ENCODE assay signal across 2 cellular contexts in the genomic region with DNA sequence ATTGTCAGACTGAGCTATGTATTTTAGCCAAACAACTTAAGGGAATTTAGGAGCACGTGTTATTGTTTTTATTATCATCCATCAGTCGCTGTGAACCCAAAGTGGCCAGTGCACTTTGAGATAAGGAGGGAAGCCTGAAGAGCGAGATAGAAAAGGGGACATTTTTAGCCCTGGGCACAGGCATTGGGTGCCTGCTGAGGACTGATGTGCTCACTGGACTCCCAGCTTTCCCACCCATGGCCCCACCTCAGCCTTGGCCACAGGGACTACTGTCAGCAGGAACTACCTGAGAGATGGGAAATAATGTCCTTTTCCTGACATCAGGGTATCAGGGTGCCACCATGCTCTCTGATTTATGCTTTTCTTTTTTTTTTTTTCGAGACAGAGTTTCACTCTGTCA.
TF ChIP-seq lines count a peak whose summit lies in the region.

No MANE protein-coding gene starts in this region.

TF ChIP-seq in HEK293T, 16 proteins besides CTCF, POLR2A, EP300 and RAD21:
- TF ChIP-seq ZNF384 (IDR thresholded peaks at IDR 0.05) (peak; percentile 45; the same call in 1 of the 2 replicates), NFRKB (IDR thresholded peaks at IDR 0.05) (no peak)

TF ChIP-seq in K562, 482 proteins besides CTCF, POLR2A, EP300 and RAD21 (continues in another document):
- no peak for TF ChIP-seq ZNF766 (CRISPR knock-in tag; conservative IDR thresholded peaks at IDR 0.05)
- no peak for TF ChIP-seq CCAR2 (IDR thresholded peaks at IDR 0.05; ENCODE audit: low read depth, low read length)
- no peak for TF ChIP-seq XRCC3 (IDR thresholded peaks at IDR 0.05)
- TF ChIP-seq, protein P1, sequence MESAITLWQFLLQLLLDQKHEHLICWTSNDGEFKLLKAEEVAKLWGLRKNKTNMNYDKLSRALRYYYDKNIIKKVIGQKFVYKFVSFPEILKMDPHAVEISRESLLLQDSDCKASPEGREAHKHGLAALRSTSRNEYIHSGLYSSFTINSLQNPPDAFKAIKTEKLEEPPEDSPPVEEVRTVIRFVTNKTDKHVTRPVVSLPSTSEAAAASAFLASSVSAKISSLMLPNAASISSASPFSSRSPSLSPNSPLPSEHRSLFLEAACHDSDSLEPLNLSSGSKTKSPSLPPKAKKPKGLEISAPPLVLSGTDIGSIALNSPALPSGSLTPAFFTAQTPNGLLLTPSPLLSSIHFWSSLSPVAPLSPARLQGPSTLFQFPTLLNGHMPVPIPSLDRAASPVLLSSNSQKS (CRISPR knock-in tag; IDR thresholded peaks at IDR 0.05) = no peak
- TF ChIP-seq MEIS2 (IDR thresholded peaks at IDR 0.05; ENCODE audit: partially characterized antibody) = peak; percentile 45
- no peak for TF ChIP-seq NR4A1 (CRISPR knock-in tag; IDR thresholded peaks at IDR 0.05)
- no peak for TF ChIP-seq NR4A1 (tag; IDR thresholded peaks at IDR 0.05)
- no peak for TF ChIP-seq U2AF1 (optimal IDR thresholded peaks at IDR 0.05; ENCODE audit: low read depth, low read length)
- TF ChIP-seq FOXK1 (CRISPR knock-in tag; IDR thresholded peaks at IDR 0.05; ENCODE audit: borderline replicate concordance) = no peak
- peak; percentile 46; the same call in 1 of the 2 replicates for TF ChIP-seq CTBP1 (IDR thresholded peaks at IDR 0.05; ENCODE audit: borderline replicate concordance)
- TF ChIP-seq MCM2 (IDR thresholded peaks at IDR 0.05; ENCODE audit: low read depth) = no peak
- TF ChIP-seq, protein P2, sequence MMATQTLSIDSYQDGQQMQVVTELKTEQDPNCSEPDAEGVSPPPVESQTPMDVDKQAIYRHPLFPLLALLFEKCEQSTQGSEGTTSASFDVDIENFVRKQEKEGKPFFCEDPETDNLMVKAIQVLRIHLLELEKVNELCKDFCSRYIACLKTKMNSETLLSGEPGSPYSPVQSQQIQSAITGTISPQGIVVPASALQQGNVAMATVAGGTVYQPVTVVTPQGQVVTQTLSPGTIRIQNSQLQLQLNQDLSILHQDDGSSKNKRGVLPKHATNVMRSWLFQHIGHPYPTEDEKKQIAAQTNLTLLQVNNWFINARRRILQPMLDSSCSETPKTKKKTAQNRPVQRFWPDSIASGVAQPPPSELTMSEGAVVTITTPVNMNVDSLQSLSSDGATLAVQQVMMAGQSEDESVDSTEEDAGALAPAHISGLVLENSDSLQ (IDR thresholded peaks at IDR 0.05) = peak; percentile 59
- no peak for TF ChIP-seq MAZ (CRISPR knock-in tag; conservative IDR thresholded peaks at IDR 0.05 in 1 of 2, IDR thresholded peaks at IDR 0.05 in 1 of 2)
- no peak for TF ChIP-seq SMAD4 (CRISPR knock-in tag; conservative IDR thresholded peaks at IDR 0.05)
- TF ChIP-seq TAL1 (IDR thresholded peaks at IDR 0.05) = peak; percentile 72
- no peak for TF ChIP-seq ZNF780A (CRISPR knock-in tag; IDR thresholded peaks at IDR 0.05)
- peak; percentile 75 for TF ChIP-seq ARID1B (IDR thresholded peaks at IDR 0.05)
- TF ChIP-seq TGIF2 (CRISPR knock-in tag; IDR thresholded peaks at IDR 0.05) = no peak
- TF ChIP-seq SMARCE1 (IDR thresholded peaks at IDR 0.05) = peak; percentile 18; the same call in 1 of the 2 replicates
- TF ChIP-seq, protein P3, sequence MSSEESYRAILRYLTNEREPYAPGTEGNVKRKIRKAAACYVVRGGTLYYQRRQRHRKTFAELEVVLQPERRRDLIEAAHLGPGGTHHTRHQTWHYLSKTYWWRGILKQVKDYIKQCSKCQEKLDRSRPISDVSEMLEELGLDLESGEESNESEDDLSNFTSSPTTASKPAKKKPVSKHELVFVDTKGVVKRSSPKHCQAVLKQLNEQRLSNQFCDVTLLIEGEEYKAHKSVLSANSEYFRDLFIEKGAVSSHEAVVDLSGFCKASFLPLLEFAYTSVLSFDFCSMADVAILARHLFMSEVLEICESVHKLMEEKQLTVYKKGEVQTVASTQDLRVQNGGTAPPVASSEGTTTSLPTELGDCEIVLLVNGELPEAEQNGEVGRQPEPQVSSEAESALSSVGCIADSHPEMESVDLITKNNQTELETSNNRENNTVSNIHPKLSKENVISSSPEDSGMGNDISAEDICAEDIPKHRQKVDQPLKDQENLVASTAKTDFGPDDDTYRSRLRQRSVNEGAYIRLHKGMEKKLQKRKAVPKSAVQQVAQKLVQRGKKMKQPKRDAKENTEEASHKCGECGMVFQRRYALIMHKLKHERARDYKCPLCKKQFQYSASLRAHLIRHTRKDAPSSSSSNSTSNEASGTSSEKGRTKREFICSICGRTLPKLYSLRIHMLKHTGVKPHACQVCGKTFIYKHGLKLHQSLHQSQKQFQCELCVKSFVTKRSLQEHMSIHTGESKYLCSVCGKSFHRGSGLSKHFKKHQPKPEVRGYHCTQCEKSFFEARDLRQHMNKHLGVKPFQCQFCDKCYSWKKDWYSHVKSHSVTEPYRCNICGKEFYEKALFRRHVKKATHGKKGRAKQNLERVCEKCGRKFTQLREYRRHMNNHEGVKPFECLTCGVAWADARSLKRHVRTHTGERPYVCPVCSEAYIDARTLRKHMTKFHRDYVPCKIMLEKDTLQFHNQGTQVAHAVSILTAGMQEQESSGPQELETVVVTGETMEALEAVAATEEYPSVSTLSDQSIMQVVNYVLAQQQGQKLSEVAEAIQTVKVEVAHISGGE (CRISPR knock-in tag; IDR thresholded peaks at IDR 0.05) = 0 out of 6 replicates have a peak, but pooled peaks of 1 of the 3 experiments have one; percentile 23
- peak; percentile 78 for TF ChIP-seq BHLHE40 (IDR thresholded peaks at IDR 0.05; ENCODE audit: low read length)
- TF ChIP-seq COPS2 (conservative IDR thresholded peaks at IDR 0.05) = no peak
- TF ChIP-seq, protein P4, sequence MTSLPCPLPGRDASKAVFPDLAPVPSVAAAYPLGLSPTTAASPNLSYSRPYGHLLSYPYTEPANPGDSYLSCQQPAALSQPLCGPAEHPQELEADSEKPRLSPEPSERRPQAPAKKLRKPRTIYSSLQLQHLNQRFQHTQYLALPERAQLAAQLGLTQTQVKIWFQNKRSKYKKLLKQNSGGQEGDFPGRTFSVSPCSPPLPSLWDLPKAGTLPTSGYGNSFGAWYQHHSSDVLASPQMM (CRISPR knock-in tag; IDR thresholded peaks at IDR 0.05) = no peak
- TF ChIP-seq HDAC1 (IDR thresholded peaks at IDR 0.05) = no peak
- no peak for TF ChIP-seq ZNF77 (CRISPR knock-in tag; IDR thresholded peaks at IDR 0.05)
- TF ChIP-seq RBM22 (IDR thresholded peaks at IDR 0.05; ENCODE audit: low read depth, low read length, poor library complexity, severe bottlenecking) = no peak
- TF ChIP-seq RCOR1 (IDR thresholded peaks at IDR 0.05; ENCODE audit: borderline replicate concordance in 1 of 2, low read depth in 2 of 2, low read length in 2 of 2) = peak in 1 of 2 experiments; percentile 42; a peak in 1 of 4 replicates
- TF ChIP-seq, protein P5, sequence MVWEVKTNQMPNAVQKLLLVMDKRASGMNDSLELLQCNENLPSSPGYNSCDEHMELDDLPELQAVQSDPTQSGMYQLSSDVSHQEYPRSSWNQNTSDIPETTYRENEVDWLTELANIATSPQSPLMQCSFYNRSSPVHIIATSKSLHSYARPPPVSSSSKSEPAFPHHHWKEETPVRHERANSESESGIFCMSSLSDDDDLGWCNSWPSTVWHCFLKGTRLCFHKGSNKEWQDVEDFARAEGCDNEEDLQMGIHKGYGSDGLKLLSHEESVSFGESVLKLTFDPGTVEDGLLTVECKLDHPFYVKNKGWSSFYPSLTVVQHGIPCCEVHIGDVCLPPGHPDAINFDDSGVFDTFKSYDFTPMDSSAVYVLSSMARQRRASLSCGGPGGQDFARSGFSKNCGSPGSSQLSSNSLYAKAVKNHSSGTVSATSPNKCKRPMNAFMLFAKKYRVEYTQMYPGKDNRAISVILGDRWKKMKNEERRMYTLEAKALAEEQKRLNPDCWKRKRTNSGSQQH (CRISPR knock-in tag; IDR thresholded peaks at IDR 0.05) = no peak
- TF ChIP-seq TCFL5 (CRISPR knock-in tag; conservative IDR thresholded peaks at IDR 0.05) = no peak
- TF ChIP-seq KLF16 (IDR thresholded peaks at IDR 0.05) = peak; percentile 48; the same call in 1 of the 2 replicates
- TF ChIP-seq MTA2 (IDR thresholded peaks at IDR 0.05; ENCODE audit: low read depth) = 0 out of 2 replicates have a peak, but pooled peaks have one; percentile 15
- TF ChIP-seq, protein P6, sequence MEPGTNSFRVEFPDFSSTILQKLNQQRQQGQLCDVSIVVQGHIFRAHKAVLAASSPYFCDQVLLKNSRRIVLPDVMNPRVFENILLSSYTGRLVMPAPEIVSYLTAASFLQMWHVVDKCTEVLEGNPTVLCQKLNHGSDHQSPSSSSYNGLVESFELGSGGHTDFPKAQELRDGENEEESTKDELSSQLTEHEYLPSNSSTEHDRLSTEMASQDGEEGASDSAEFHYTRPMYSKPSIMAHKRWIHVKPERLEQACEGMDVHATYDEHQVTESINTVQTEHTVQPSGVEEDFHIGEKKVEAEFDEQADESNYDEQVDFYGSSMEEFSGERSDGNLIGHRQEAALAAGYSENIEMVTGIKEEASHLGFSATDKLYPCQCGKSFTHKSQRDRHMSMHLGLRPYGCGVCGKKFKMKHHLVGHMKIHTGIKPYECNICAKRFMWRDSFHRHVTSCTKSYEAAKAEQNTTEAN (CRISPR knock-in tag; IDR thresholded peaks at IDR 0.05) = no peak
- TF ChIP-seq RUNX1 (IDR thresholded peaks at IDR 0.05; ENCODE audit: low read depth) = no peak
- TF ChIP-seq, protein P7, sequence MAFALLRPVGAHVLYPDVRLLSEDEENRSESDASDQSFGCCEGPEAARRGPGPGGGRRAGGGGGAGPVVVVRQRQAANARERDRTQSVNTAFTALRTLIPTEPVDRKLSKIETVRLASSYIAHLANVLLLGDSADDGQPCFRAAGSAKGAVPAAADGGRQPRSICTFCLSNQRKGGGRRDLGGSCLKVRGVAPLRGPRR (CRISPR knock-in tag; IDR thresholded peaks at IDR 0.05) = 0 out of 2 replicates have a peak, but pooled peaks have one; percentile 19
- TF ChIP-seq HMGN3 (IDR thresholded peaks at IDR 0.05; ENCODE audit: borderline replicate concordance, extremely low read depth, insufficient read length, low read depth, low read length) = no peak
- no peak for TF ChIP-seq PTBP1 (IDR thresholded peaks at IDR 0.05; ENCODE audit: low read depth, low read length)
- no peak for TF ChIP-seq POLR2H (tag; IDR thresholded peaks at IDR 0.05; ENCODE audit: low read depth)
- no peak for TF ChIP-seq POLR3G (IDR thresholded peaks at IDR 0.05; ENCODE audit: extremely low read depth, insufficient read length, insufficient replicate concordance)
- no peak for TF ChIP-seq BCOR (IDR thresholded peaks at IDR 0.05)
- TF ChIP-seq, protein P8, sequence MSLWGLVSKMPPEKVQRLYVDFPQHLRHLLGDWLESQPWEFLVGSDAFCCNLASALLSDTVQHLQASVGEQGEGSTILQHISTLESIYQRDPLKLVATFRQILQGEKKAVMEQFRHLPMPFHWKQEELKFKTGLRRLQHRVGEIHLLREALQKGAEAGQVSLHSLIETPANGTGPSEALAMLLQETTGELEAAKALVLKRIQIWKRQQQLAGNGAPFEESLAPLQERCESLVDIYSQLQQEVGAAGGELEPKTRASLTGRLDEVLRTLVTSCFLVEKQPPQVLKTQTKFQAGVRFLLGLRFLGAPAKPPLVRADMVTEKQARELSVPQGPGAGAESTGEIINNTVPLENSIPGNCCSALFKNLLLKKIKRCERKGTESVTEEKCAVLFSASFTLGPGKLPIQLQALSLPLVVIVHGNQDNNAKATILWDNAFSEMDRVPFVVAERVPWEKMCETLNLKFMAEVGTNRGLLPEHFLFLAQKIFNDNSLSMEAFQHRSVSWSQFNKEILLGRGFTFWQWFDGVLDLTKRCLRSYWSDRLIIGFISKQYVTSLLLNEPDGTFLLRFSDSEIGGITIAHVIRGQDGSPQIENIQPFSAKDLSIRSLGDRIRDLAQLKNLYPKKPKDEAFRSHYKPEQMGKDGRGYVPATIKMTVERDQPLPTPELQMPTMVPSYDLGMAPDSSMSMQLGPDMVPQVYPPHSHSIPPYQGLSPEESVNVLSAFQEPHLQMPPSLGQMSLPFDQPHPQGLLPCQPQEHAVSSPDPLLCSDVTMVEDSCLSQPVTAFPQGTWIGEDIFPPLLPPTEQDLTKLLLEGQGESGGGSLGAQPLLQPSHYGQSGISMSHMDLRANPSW (CRISPR knock-in tag; IDR thresholded peaks at IDR 0.05) = no peak
- TF ChIP-seq ESRRB (CRISPR knock-in tag; IDR thresholded peaks at IDR 0.05; ENCODE audit: borderline replicate concordance) = no peak
- no peak for TF ChIP-seq HDAC3 (IDR thresholded peaks at IDR 0.05; ENCODE audit: borderline replicate concordance, partially characterized antibody)
- TF ChIP-seq, protein P9, sequence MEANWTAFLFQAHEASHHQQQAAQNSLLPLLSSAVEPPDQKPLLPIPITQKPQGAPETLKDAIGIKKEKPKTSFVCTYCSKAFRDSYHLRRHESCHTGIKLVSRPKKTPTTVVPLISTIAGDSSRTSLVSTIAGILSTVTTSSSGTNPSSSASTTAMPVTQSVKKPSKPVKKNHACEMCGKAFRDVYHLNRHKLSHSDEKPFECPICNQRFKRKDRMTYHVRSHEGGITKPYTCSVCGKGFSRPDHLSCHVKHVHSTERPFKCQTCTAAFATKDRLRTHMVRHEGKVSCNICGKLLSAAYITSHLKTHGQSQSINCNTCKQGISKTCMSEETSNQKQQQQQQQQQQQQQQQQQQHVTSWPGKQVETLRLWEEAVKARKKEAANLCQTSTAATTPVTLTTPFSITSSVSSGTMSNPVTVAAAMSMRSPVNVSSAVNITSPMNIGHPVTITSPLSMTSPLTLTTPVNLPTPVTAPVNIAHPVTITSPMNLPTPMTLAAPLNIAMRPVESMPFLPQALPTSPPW (CRISPR knock-in tag; IDR thresholded peaks at IDR 0.05) = 0 out of 2 replicates have a peak, but pooled peaks have one; percentile 20
- TF ChIP-seq TCF3 (CRISPR knock-in tag; IDR thresholded peaks at IDR 0.05) = peak; percentile 83
- TF ChIP-seq FOS (IDR thresholded peaks at IDR 0.05; ENCODE audit: extremely low read depth, insufficient read length) = no peak
- TF ChIP-seq MIER1 (IDR thresholded peaks at IDR 0.05; ENCODE audit: low read depth) = no peak
- TF ChIP-seq, protein P10, sequence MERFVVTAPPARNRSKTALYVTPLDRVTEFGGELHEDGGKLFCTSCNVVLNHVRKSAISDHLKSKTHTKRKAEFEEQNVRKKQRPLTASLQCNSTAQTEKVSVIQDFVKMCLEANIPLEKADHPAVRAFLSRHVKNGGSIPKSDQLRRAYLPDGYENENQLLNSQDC (CRISPR knock-in tag; IDR thresholded peaks at IDR 0.05) = no peak
- no peak for TF ChIP-seq SNRNP70 (optimal IDR thresholded peaks at IDR 0.05; ENCODE audit: low read depth, low read length)
- TF ChIP-seq TSC22D4 (tag; IDR thresholded peaks at IDR 0.05) = no peak
- TF ChIP-seq, protein P11, sequence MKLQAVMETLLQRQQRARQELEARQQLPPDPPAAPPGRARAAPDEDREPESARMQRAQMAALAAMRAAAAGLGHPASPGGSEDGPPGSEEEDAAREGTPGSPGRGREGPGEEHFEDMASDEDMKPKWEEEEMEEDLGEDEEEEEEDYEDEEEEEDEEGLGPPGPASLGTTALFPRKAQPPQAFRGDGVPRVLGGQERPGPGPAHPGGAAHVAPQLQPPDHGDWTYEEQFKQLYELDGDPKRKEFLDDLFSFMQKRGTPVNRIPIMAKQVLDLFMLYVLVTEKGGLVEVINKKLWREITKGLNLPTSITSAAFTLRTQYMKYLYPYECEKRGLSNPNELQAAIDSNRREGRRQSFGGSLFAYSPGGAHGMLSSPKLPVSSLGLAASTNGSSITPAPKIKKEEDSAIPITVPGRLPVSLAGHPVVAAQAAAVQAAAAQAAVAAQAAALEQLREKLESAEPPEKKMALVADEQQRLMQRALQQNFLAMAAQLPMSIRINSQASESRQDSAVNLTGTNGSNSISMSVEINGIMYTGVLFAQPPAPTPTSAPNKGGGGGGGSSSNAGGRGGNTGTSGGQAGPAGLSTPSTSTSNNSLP (IDR thresholded peaks at IDR 0.05; ENCODE audit: borderline replicate concordance, low read depth, low read length) = no peak
- no peak for TF ChIP-seq SAP30 (IDR thresholded peaks at IDR 0.05; ENCODE audit: borderline replicate concordance, insufficient read depth, low read depth, low read length, poor library complexity, severe bottlenecking)
- TF ChIP-seq PML (IDR thresholded peaks at IDR 0.05; ENCODE audit: low read length) = no peak
- peak; percentile 83 for TF ChIP-seq CBFA2T3 (IDR thresholded peaks at IDR 0.05)
- TF ChIP-seq GABPB2 (CRISPR knock-in tag; conservative IDR thresholded peaks at IDR 0.05) = no peak
- TF ChIP-seq NFIC (IDR thresholded peaks at IDR 0.05) = no peak
